Comparison of ENCODE assay signal across 30 cellular contexts in the genomic region with DNA sequence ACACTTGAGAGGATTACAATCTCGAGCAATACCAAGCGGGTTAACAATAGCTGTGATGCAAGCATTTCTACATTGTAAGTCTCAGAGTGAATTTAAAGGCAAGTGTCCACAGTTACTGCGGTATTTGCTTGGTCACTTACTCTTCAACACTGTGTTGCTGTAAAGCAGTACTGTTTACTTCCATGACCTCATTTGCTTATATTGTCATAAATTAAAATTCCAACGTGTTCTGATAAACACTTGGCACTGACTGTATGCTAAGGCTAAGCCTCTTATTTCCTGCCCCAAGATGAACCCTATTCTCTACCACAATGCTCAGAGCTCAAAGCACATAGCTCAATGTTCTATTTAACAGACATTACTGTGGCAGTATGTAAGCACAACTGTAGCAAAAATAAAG. TPM values are rescaled to one million over a fixed set of nuclear protein-coding genes. Genes with fewer than 3 reads are reported as not detected.
"Had no signal": no experiment of that assay in that cellular context is flagged by ENCODE, and none has a peak within 500 bp of the region (broad histone marks: within the 10 kb centered on the region; RNA-seq: fewer than 3 reads in every experiment).

No MANE protein-coding gene starts in this region.

- H3K4me3 ChIP-seq: coronary artery, SJCRH30 had no signal

- H3K9me3 ChIP-seq: SJCRH30, SK-N-SH had no signal

- ATAC-seq: activated CD4-positive, CD25-positive, alpha-beta regulatory T cell treated with anti-CD3 and anti-CD28 coated beads, Interleukin-2, amount 50 U/mL, for 24 hours; activated CD8-positive, alpha-beta T cell treated with anti-CD3 and anti-CD28 coated beads, Interleukin-2, amount 10 ng/mL, durations not matched to agents 7 days and 5 days; activated naive CD4-positive, alpha-beta T cell treated with anti-CD3 and anti-CD28 coated beads, Interleukin-2, amount 50 U/mL, for 72 hours; activated naive CD8-positive, alpha-beta T cell treated with anti-CD3 and anti-CD28 coated beads, Interleukin-2, amount 50 U/mL, for 24 hours; Panc1; Right ventricle myocardium inferior had no signal

- H3K27me3 ChIP-seq: SJCRH30 had no signal

- H3K36me3 ChIP-seq: SJCRH30 had no signal

- DNase-seq: activated CD4-positive, alpha-beta T cell treated with anti-CD3 and anti-CD28 coated beads for 48 hours; activated CD4-positive, alpha-beta T cell treated with anti-CD3 and anti-CD28 coated beads, Interleukin-2, amount 50 U/mL, for 4 hours; activated CD8-positive, alpha-beta T cell treated with anti-CD3 and anti-CD28 coated beads, Interleukin-2, amount 10 ng/mL, durations not matched to agents 7 days and 5 days; activated effector memory CD4-positive, alpha-beta T cell treated with anti-CD3 and anti-CD28 coated beads, Interleukin-2, amount 50 U/mL, for 16 hours; activated naive CD4-positive, alpha-beta T cell treated with Interleukin-2 at 50 U/mL for 16 hours; activated naive CD8-positive, alpha-beta T cell treated with anti-CD3 and anti-CD28 coated beads, Interleukin-2, amount 50 U/mL, for 24 hours; activated T-cell treated with anti-CD3 and anti-CD28 coated beads, Interleukin-2, amount 50 U/mL, for 24 hours; amygdala; caudate nucleus; Kasumi-1; KBM-7; NCI-H1048; NCI-H1694; NCI-H2029 treated with DMSO at 0.1 percent for 48 hours; NCI-H510A treated with DMSO at 0.1 percent for 48 hours; NCI-H774; NK-92 treated with Interleukin-12 subunit alpha and Interleukin-12 subunit beta, amount 100 ng/mL, for 24 hours; OCI-M1; RPMI8226; SJCRH30; SK-N-SH; T-helper 1 cell had no signal

- H3K27ac ChIP-seq: coronary artery, SJCRH30 had no signal

- H3K9ac ChIP-seq: SK-N-SH had no signal

- H3K4me1 ChIP-seq: SJCRH30 had no signal

- H3K4me2 ChIP-seq: SK-N-SH had no signal

RNA-seq across cellular contexts. Expression of a gene that starts 11.2 kb away (rescaled TPM):
- total RNA-seq: activated CD8-positive, alpha-beta T cell treated with anti-CD3 and anti-CD28 coated beads, Interleukin-2, amount 10 ng/mL, durations not matched to agents 7 days and 5 days; activated naive CD4-positive, alpha-beta T cell treated with anti-CD3 and anti-CD28 coated beads, Interleukin-2, amount 50 U/mL, for 72 hours; astrocyte; chondrocyte; Right ventricle myocardium inferior; SJCRH30; T-helper 2 cell treated with Interferon-gamma antibody and Interleukin-4, amounts not matched to agents 100 ng/mL and 5 ng/mL, for 36 hours had no signal
- polyA plus RNA-seq: SK-N-SH had no signal
